In genomic region chr2:217988014-217988839, GRCh38 we compare ENCODE assay signal across 8 cellular contexts. TPM values are rescaled to one million over a fixed set of nuclear protein-coding genes. Genes with fewer than 3 reads are reported as not detected.
DNase-seq lines count a peak whose midpoint lies in the region; ATAC-seq, FAIRE-seq and TF ChIP-seq lines count a peak whose summit lies in the region.

No MANE protein-coding gene starts in this region.

- H3K9me3 ChIP-seq in GM12878 (replicated peaks; ENCODE audit: control insufficient read depth, insufficient read depth, low read length): no peaks in the 10 kb centered on the region

- CTCF ChIA-PET in GM12878 (lab: Yijun Ruan, JAX): interaction anchor here (0.9 to 4.7 kb wide), 7 partner anchors 8 to 202 kb away, joined by 3 to 40 read pairs (median 3); no protein-coding TSS in a partner anchor

- TF ChIP-seq CTCF in GM12878 (IDR thresholded peaks at IDR 0.05 in 2 of 3, conservative IDR thresholded peaks at IDR 0.05 in 1 of 3; ENCODE audit: control insufficient read depth in 2 of 3, extremely low read depth in 1 of 3, insufficient read depth in 1 of 3, low read depth in 3 of 3, low read length in 3 of 3): peak; percentile 78 to 82 (median 81)

- intact Hi-C loops in GM12878 (cut with micrococcal nuclease; ENCODE audit: unreplicated experiment) (loop anchor here (1.0 to 2.0 kb wide), 4 partner anchors 81 to 203 kb away; partner anchors contain the start of gene RUFY4), sciatic nerve (cut with DNase I) (loop anchor here (5.0 kb wide), 2 partner anchors 46 to 96 kb away; no protein-coding TSS in a partner anchor)

- H3K36me3 ChIP-seq in GM12878 (ENCODE audit: control insufficient read depth in 2 of 2, insufficient read depth in 2 of 2, low read length in 1 of 2): no peaks in the 10 kb centered on the region

- H3K27ac ChIP-seq in GM12878 (ENCODE audit: control insufficient read depth, insufficient read depth): no peak overlapping the region

- no peaks in the 10 kb centered on the region for H3K79me2 ChIP-seq in GM12878 (ENCODE audit: control insufficient read depth, insufficient read depth, low read length)

- no peak overlapping the region for H3K4me2 ChIP-seq in GM12878 (ENCODE audit: control insufficient read depth, insufficient read depth)

- WGBS in GM12878 (ENCODE audit: insufficient coverage, insufficient replicate concordance, low lambda C conversion rate, missing lambda C conversion rate): 9% methylated on average over 13 of the region's 13 CpGs

- no peaks in the 10 kb centered on the region; a peak in 1 of 4 replicates for H3K27me3 ChIP-seq in GM12878 (replicated peaks in 1 of 2; ENCODE audit: control insufficient read depth in 2 of 2, insufficient read depth in 2 of 2, low read length in 1 of 2)

- TF ChIP-seq POLR2A in GM12878 (IDR thresholded peaks at IDR 0.05; ENCODE audit: low read depth, low read length): no peak

- TF ChIP-seq EP300 in GM12878 (IDR thresholded peaks at IDR 0.05; ENCODE audit: borderline replicate concordance in 1 of 2, control insufficient read depth in 1 of 2, low read depth in 2 of 2, low read length in 2 of 2): no peak

- H4K20me1 ChIP-seq in GM12878 (ENCODE audit: control insufficient read depth, insufficient read depth): peaks cover 2% of the 10 kb centered on the region; the same call in 1 of the 2 replicates

- POLR2A ChIA-PET in GM12878 (lab: Charles Lee): no interaction called here

- no peak overlapping the region for H3K9ac ChIP-seq in GM12878 (ENCODE audit: control insufficient read depth, insufficient read depth, low read length)

- ATAC-seq in GM12878 (peak; percentile 94), sciatic nerve (peak; percentile 84), GM19328 (IDR thresholded peaks at IDR 0.05; ENCODE audit: unreplicated experiment) (no peak)

- RAD21 ChIA-PET in GM12878 (lab: Charles Lee; ENCODE audit: unreplicated experiment): interaction anchor here (1.1 to 1.3 kb wide), 2 partner anchors 81 to 202 kb away, joined by 3 to 4 read pairs; partner anchors contain the start of gene RUFY4

- in situ Hi-C loops in GM12878 (cut with MboI): no loop called here

- DNase-seq in SHP77 (lab: John Stamatoyannopoulos, UW) (peak; percentile 36 to 61), SHP77 treated with DMSO at 0.1 percent for 48 hours (lab: John Stamatoyannopoulos, UW) (no peak), M059J (ENCODE audit: low read depth) (peak; percentile 57), T-helper 2 cell (peak in 4 of 5 experiments; percentile 23 to 39 (median 33)), GM12878 (ENCODE audit: low read depth, low spot score) (no peak), iPS DF 4.7 (ENCODE audit: extremely low read depth, low spot score) (peak; percentile 90), sciatic nerve (ENCODE audit: low spot score) (peak; percentile 95)

- H3K4me1 ChIP-seq in GM12878 (ENCODE audit: control insufficient read depth, insufficient read depth, low read length): no peaks in the 10 kb centered on the region

- BruUV-seq in GM12878 (replicated peaks; lab: Mats Ljungman, UMichigan): no TSS peak

- H2AFZ ChIP-seq in GM12878 (ENCODE audit: control insufficient read depth, low read depth, low read length): no peak overlapping the region

- SMC1A ChIA-PET in GM12878 (lab: Charles Lee; ENCODE audit: uncharacterized antibody, unreplicated experiment): interaction anchor here (1.0 kb wide), 1 partner anchor 202 kb away, joined by 3 read pairs; no protein-coding TSS in a partner anchor

- peak; percentile 96 for FAIRE-seq in GM12878 (lab: Jason Lieb, UNC)

- TF ChIP-seq RAD21 in GM12878 (IDR thresholded peaks at IDR 0.05; ENCODE audit: insufficient read depth, low read depth, low read length): peak; percentile 83

- H3K4me3 ChIP-seq in GM12878: no peak overlapping the region

TF ChIP-seq in GM12878, 131 proteins besides CTCF, POLR2A, EP300 and RAD21 (continues in another document):
- no peak for TF ChIP-seq PAX8 (IDR thresholded peaks at IDR 0.05)
- TF ChIP-seq POLR2AphosphoS2 (IDR thresholded peaks at IDR 0.05; ENCODE audit: low read depth, low read length): no peak
- TF ChIP-seq ZNF592 (IDR thresholded peaks at IDR 0.05): no peak
- TF ChIP-seq YY1 (IDR thresholded peaks at IDR 0.05; ENCODE audit: low read depth, low read length): 0 out of 2 replicates have a peak, but pooled peaks have one; percentile 46
- TF ChIP-seq RUNX3 (IDR thresholded peaks at IDR 0.05; ENCODE audit: low read length): peak; percentile 44; the same call in 1 of the 2 replicates
- no peak for TF ChIP-seq CHD4 (IDR thresholded peaks at IDR 0.05)
- no peak for TF ChIP-seq NR2C2 (IDR thresholded peaks at IDR 0.05; ENCODE audit: borderline replicate concordance, control insufficient read depth, insufficient read length, low read depth)
- no peak for TF ChIP-seq SKIL (IDR thresholded peaks at IDR 0.05; ENCODE audit: low read depth, poor library complexity, severe bottlenecking)
- TF ChIP-seq SP1 (IDR thresholded peaks at IDR 0.05; ENCODE audit: low read depth, low read length): no peak
- TF ChIP-seq BACH1 (IDR thresholded peaks at IDR 0.05; ENCODE audit: borderline replicate concordance): 0 out of 2 replicates have a peak, but pooled peaks have one; percentile 33
- no peak for TF ChIP-seq NFIC (IDR thresholded peaks at IDR 0.05; ENCODE audit: low read depth, low read length)

RNA-seq across cellular contexts. Expression of gene TNS1, which starts 14.6 kb away (rescaled TPM):
- total RNA-seq in M059J (2014; rRNA removed; shearing (Covaris generic)): 2.6 and 3.5 TPM in 2 replicates
- total RNA-seq in GM12878 (2013; cell fraction: nucleolus; rRNA removed): 11.5 and 12.1 TPM in 2 replicates
- total RNA-seq in GM12878 (2014; rRNA removed) (not detected in 2 replicates), GM12878 (2014; rRNA removed; fragmentation: Illumina TruSeq; extraction: Trizol) (not detected in 2 replicates), GM12878 (2021) (0.44 and 0.80 TPM in 2 replicates), sciatic nerve (703 TPM)
- 0.21 TPM for polyA plus RNA-seq in GM12878 (2011; ENCODE audit: low read depth)
- polyA plus RNA-seq in GM12878 (2011; rRNA removed) (0.05 and 0.06 TPM in 2 replicates), GM12878 (2014; fragmentation: Illumina TruSeq; extraction: Trizol) (0.06 TPM in 1 of 2 replicates, not detected in the other), GM12878 (2014; fragmentation: Nextera tagmentation; extraction: Ambion mirVana) (not detected), GM12878 (2014; rRNA removed) (not detected in 2 replicates), GM12878 (2016; fragmentation: Nextera tagmentation; extraction: Ambion mirVana) (not detected)
- polyA plus RNA-seq in GM12878 (2011; cell fraction: cytosol; rRNA removed): 0.07 and 0.08 TPM in 2 replicates
- polyA plus RNA-seq in GM12878 (2011; cell fraction: nucleus; rRNA removed): 0.47 and 0.75 TPM in 2 replicates
- 0.55 and 0.90 TPM in 2 replicates for polyA plus RNA-seq in GM12878 (2012)
- polyA minus RNA-seq in GM12878 (2011; rRNA and poly(A)+ RNA removed): 0.88 and 1.8 TPM in 2 replicates
- polyA minus RNA-seq in GM12878 (2011; cell fraction: cytosol; rRNA and poly(A)+ RNA removed): 0.40 and 0.94 TPM in 2 replicates
- 1.1 and 1.4 TPM in 2 replicates for polyA minus RNA-seq in GM12878 (2011; cell fraction: nucleus; rRNA and poly(A)+ RNA removed)

Comparison
In these comparisons a context has a peak if more than half of its experiments do, and no peak if none do; other contexts are left out.
1. DNase-seq: peak in SHP77 (2 of 2), M059J (single experiment), T-helper 2 cell (4 of 5), iPS DF 4.7 (single experiment) and sciatic nerve (single experiment); none in SHP77 treated with DMSO at 0.1 percent for 48 hours (single experiment) and GM12878 (single experiment).
2. RNA of gene TNS1, which starts 14.6 kb away (total RNA-seq): 703 TPM in sciatic nerve (single experiment); 2.6 to 3.5 TPM in M059J and 0.44 to 12.1 TPM in GM12878; every median in the first group is over 10 times any median in the second.